ENCODE assay signal across 1 cellular context in genomic region chr10:14447112-14447839, GRCh38.
TF ChIP-seq lines count a peak whose summit lies in the region.

No MANE protein-coding gene starts in this region.

TF ChIP-seq in IMR-90, 13 proteins besides CTCF, POLR2A, EP300 and RAD21 (continued from another document):
- TF ChIP-seq ELK1 (IDR thresholded peaks at IDR 0.05; ENCODE audit: borderline replicate concordance, low read depth, low read length): no peak
- no peak for TF ChIP-seq RCOR1 (IDR thresholded peaks at IDR 0.05; ENCODE audit: insufficient replicate concordance, low read length)
- TF ChIP-seq USF2 (IDR thresholded peaks at IDR 0.05; ENCODE audit: low read depth, low read length): no peak
- no peak for TF ChIP-seq RFX5 (IDR thresholded peaks at IDR 0.05; ENCODE audit: low read depth, low read length)
